Comparison of ENCODE assay signal across 8 cellular contexts in the genomic region with DNA sequence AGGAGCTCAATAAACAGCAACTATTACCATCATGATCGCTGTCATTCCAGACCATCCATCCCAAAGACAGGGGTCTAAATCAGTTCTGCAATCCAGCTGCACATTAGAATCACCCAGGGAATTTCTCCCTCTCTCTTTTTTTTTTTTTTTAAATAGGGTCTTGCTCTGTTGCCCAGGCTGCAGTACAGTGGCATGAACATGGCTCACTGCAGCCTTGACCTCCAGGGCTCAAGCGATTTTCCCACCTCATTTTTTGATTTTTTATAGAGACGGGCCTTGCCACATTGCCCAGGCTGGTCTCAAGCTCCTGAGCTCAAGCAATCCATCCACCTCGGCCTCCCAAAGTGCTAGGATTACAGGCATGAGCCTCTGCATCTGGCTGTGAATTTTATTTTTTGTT. TPM values are rescaled to one million over a fixed set of nuclear protein-coding genes. Genes with fewer than 3 reads are reported as not detected.
DNase-seq lines count a peak whose midpoint lies in the region; ATAC-seq and TF ChIP-seq lines count a peak whose summit lies in the region.
"Not testable (repeated sequence)": the region's sequence is repeated elsewhere in the genome, so short reads cannot be mapped to it uniquely, and the experiment has no call there.
"Had no signal": no experiment of that assay in that cellular context is flagged by ENCODE, and none has a peak within 500 bp of the region (broad histone marks: within the 10 kb centered on the region; RNA-seq: fewer than 3 reads in every experiment).

No MANE protein-coding gene starts in this region.

- peaks cover 58% of the 10 kb centered on the region for H3K4me1 Mint-ChIP-seq in mesothelial cell of epicardium
- H3K4me1 Mint-ChIP-seq in neural progenitor cell: peaks cover 84% of the 10 kb centered on the region

- not testable (repeated sequence) for H3K79me2 ChIP-seq in neural progenitor cell (ENCODE audit: low read depth)

- H2AFZ ChIP-seq in neural progenitor cell (replicated peaks): not testable (repeated sequence)

- not testable (repeated sequence) for H3K4me2 ChIP-seq in neural progenitor cell

- not testable (repeated sequence) for H3K27me3 Mint-ChIP-seq in mesothelial cell of epicardium (ENCODE audit: low read depth); neural progenitor cell (ENCODE audit: insufficient read depth, low read depth)

- ATAC-seq in RWPE2 (ENCODE audit: low read depth); heart right ventricle: not testable (repeated sequence)

- H3K9me3 Mint-ChIP-seq in mesothelial cell of epicardium, neural progenitor cell: not testable (repeated sequence)

- not testable (repeated sequence) for H3K9me3 ChIP-seq in RWPE2 (ENCODE audit: severe bottlenecking); heart right ventricle; neural progenitor cell (ENCODE audit: low read depth); stomach smooth muscle (ENCODE audit: control insufficient read depth in 2 of 2, low read length in 2 of 2); transverse colon

- intact Hi-C loops in heart right ventricle (cut with DNase I); transverse colon (cut with DNase I; ENCODE audit: low total_unique reads): not testable (repeated sequence)

- peaks cover 67% of the 10 kb centered on the region for H3F3A ChIP-seq in neural progenitor cell (ENCODE audit: low read depth)

- peak overlapping the region; percentile 96 for H3K27ac Mint-ChIP-seq in mesothelial cell of epicardium
- peak overlapping the region; percentile 42 for H3K27ac Mint-ChIP-seq in neural progenitor cell

- not testable (repeated sequence) for TF ChIP-seq CTCF in RWPE2 (IDR thresholded peaks at IDR 0.05; ENCODE audit: poor library complexity, severe bottlenecking); heart right ventricle (IDR thresholded peaks at IDR 0.05); mesothelial cell of epicardium (IDR thresholded peaks at IDR 0.05; ENCODE audit: unreplicated experiment); neural progenitor cell (IDR thresholded peaks at IDR 0.05); transverse colon (IDR thresholded peaks at IDR 0.05)

- 97 to 99% methylated on average over 4 of the region's 4 CpGs for WGBS in heart right ventricle, 2 donors
- 93% methylated on average over 3 to 4 of the region's 4 CpGs for WGBS in transverse colon (ENCODE audit: low coverage in 1 of 2), 2 donors

- in situ Hi-C loops in transverse colon (cut with MboI; ENCODE audit: low pct_ligation_motif_present in 1 of 4, low pct_unique_long_range_greater_than_20kb in 1 of 4, low sequenced_read_pairs in 3 of 4): not testable (repeated sequence)

- not testable (repeated sequence) for H3K9ac ChIP-seq in neural progenitor cell
- peak overlapping the region in 1 of 2 donors; percentile 70 for H3K9ac ChIP-seq in stomach smooth muscle (ENCODE audit: low read length in 2 of 2)

- not testable (repeated sequence) for TF ChIP-seq EP300 in transverse colon (IDR thresholded peaks at IDR 0.05; ENCODE audit: low read depth)

- H3K36me3 ChIP-seq in RWPE2 (ENCODE audit: low read depth); heart right ventricle; neural progenitor cell; stomach smooth muscle (ENCODE audit: control insufficient read depth in 2 of 2, insufficient read depth in 2 of 2, low read length in 2 of 2); transverse colon: not testable (repeated sequence)

- TF ChIP-seq POLR2A in transverse colon (IDR thresholded peaks at IDR 0.05): not testable (repeated sequence)

- H3K4me1 ChIP-seq in RWPE2 (ENCODE audit: insufficient read depth, poor library complexity, severe bottlenecking) (peaks cover 33% of the 10 kb centered on the region), heart right ventricle (peaks cover 28 to 91% (median 72%) of the 10 kb centered on the region in 9 donors), neural progenitor cell (peaks cover 78% of the 10 kb centered on the region), stomach smooth muscle (ENCODE audit: control insufficient read depth, insufficient read depth, low read length) (peaks cover 89% of the 10 kb centered on the region), transverse colon (peaks cover 53 to 81% (median 56%) of the 10 kb centered on the region in 4 donors)

- DNase-seq in RWPE2 (ENCODE audit: low spot score); heart right ventricle; mesothelial cell of epicardium (ENCODE audit: low spot score in 2 of 2, unreplicated experiment in 2 of 2); neural progenitor cell (ENCODE audit: low spot score); transverse colon: not testable (repeated sequence)

- H3K27ac ChIP-seq in RWPE2 (ENCODE audit: poor library complexity, severe bottlenecking) (peak overlapping the region; percentile 5), cingulate gyrus (ENCODE audit: low read depth, low read length) (peak overlapping the region; percentile 92), heart right ventricle (peak overlapping the region in 6 of 10 donors; percentile 55 to 76 (median 73)), stomach smooth muscle (ENCODE audit: low read length) (peak overlapping the region; percentile 98), transverse colon (peak overlapping the region; percentile 86 to 91 (median 88))
- not testable (repeated sequence) for H3K27ac ChIP-seq in neural progenitor cell

- H3K36me3 Mint-ChIP-seq in mesothelial cell of epicardium, neural progenitor cell: not testable (repeated sequence)

- not testable (repeated sequence) for H3K4me3 ChIP-seq in RWPE2 (ENCODE audit: severe bottlenecking); heart right ventricle; neural progenitor cell; stomach smooth muscle (ENCODE audit: low read length in 2 of 2); transverse colon

- not testable (repeated sequence) for H3K27me3 ChIP-seq in RWPE2 (ENCODE audit: insufficient read depth, poor library complexity, severe bottlenecking); heart right ventricle; neural progenitor cell; stomach smooth muscle (ENCODE audit: control insufficient read depth in 1 of 2, insufficient read depth in 2 of 2, low read length in 2 of 2); transverse colon

- not testable (repeated sequence) for H3K4me3 Mint-ChIP-seq in mesothelial cell of epicardium, neural progenitor cell

- peaks cover 18% of the 10 kb centered on the region for H4K20me1 ChIP-seq in neural progenitor cell (ENCODE audit: low read depth)

RNA-seq across cellular contexts. Expression of gene CUEDC1, which starts 32.5 kb away (rescaled TPM):
- total RNA-seq in heart right ventricle (10 to 100 TPM; 38.3 to 65.0 (median 47.2) TPM), mesothelial cell of epicardium (37.0 to 38.7 TPM (median 37.8 TPM) in 3 replicates), neural progenitor cell (ENCODE audit: low replicate concordance) (8.8 and 14.7 TPM in 2 replicates), transverse colon (10 to 100 TPM; 20.2 to 27.3 (median 24.6) TPM)
- polyA plus RNA-seq in heart right ventricle: 10 to 100 TPM; 26.9 to 33.1 TPM
- polyA plus RNA-seq: CD4-positive, alpha-beta memory T cell had no signal
